In genomic region chr22:39318507-39319283, GRCh38 we compare ENCODE assay signal across 8 cellular contexts. TPM values are rescaled to one million over a fixed set of nuclear protein-coding genes. Genes with fewer than 3 reads are reported as not detected.
DNase-seq lines count a peak whose midpoint lies in the region; ATAC-seq and TF ChIP-seq lines count a peak whose summit lies in the region.

No MANE protein-coding gene starts in this region.

- peaks cover 4% of the 10 kb centered on the region; the same call in 1 of the 2 replicates for H3K27me3 Mint-ChIP-seq in WTC11 (ENCODE audit: low read depth)

- H3K4me3 ChIP-seq in GM08714 (ENCODE audit: low read length) (peak overlapping the region; percentile 93), fibroblast of the aortic adventitia (ENCODE audit: low read depth, low read length) (peak overlapping the region; percentile 90)

- peak; percentile 6 for ATAC-seq in HG03064 (IDR thresholded peaks at IDR 0.05; ENCODE audit: low read depth, unreplicated experiment)
- ATAC-seq in WTC11: no peak
- peak; percentile 3 for ATAC-seq in omental fat pad (ENCODE audit: low FRiP score)

- in situ Hi-C loops in GM13976 (cut with MboI; ENCODE audit: low sequenced_read_pairs, unreplicated experiment): loop anchor here (25.0 kb wide), 1 partner anchor 306 kb away; the partner anchor contains the start of genes APOBEC3C and APOBEC3D

- peaks cover 49% of the 10 kb centered on the region for H3K4me1 Mint-ChIP-seq in WTC11

- POLR2A ChIA-PET in WTC11 (lab: Charles Lee): interaction anchor here (0.6 to 3.1 kb wide), 18 partner anchors 8 to 614 kb away, joined by 3 to 31 read pairs (median 5); partner anchors contain the start of genes ATF4, MIEF1 and TAB1

- peaks cover 57% of the 10 kb centered on the region for H3K36me3 Mint-ChIP-seq in WTC11

- CTCF ChIA-PET in WTC11 (lab: Charles Lee): interaction anchor here (1.3 to 3.8 kb wide), 12 partner anchors 8 to 550 kb away, joined by 3 to 37 read pairs (median 9); partner anchors contain the start of genes ATF4 and TAB1

- peak overlapping the region; percentile 99 for H3K4me3 Mint-ChIP-seq in WTC11

- DNase-seq in WTC11 (ENCODE audit: low spot score) (no peak), fibroblast of the aortic adventitia (ENCODE audit: low read depth) (no peak), omental fat pad (ENCODE audit: low spot score) (no peak), NCI-H2171 (lab: John Stamatoyannopoulos, UW) (no peak), GM13976 (ENCODE audit: low spot score) (no peak), cerebellar cortex (ENCODE audit: low spot score) (no peak)

- H3K9me3 Mint-ChIP-seq in WTC11: no peaks in the 10 kb centered on the region

- TF ChIP-seq CTCF in WTC11 (IDR thresholded peaks at IDR 0.05) (no peak), fibroblast of the aortic adventitia (IDR thresholded peaks at IDR 0.05; ENCODE audit: insufficient read depth, low read length) (no peak), omental fat pad (IDR thresholded peaks at IDR 0.05) (no peak), GM13976 (IDR thresholded peaks at IDR 0.05; ENCODE audit: borderline replicate concordance, control extremely low read depth, extremely low read depth, insufficient read depth, missing control alignments) (no peak)

- peak overlapping the region; percentile 100 for H3K27ac Mint-ChIP-seq in WTC11

TF ChIP-seq in WTC11, 78 proteins besides CTCF, POLR2A, EP300 and RAD21 (continues in another document):
- TF ChIP-seq PREB (CRISPR knock-in tag; IDR thresholded peaks at IDR 0.05; ENCODE audit: borderline replicate concordance) (no peak), E2F5 (CRISPR knock-in tag; IDR thresholded peaks at IDR 0.05) (no peak), ZNF512 (CRISPR knock-in tag; IDR thresholded peaks at IDR 0.05; ENCODE audit: borderline replicate concordance) (no peak), STAT6 (CRISPR knock-in tag; conservative IDR thresholded peaks at IDR 0.05; ENCODE audit: low read depth) (no peak), ZNF532 (CRISPR knock-in tag; IDR thresholded peaks at IDR 0.05; ENCODE audit: borderline replicate concordance) (peak; percentile 27; the same call in 1 of the 2 replicates), NFATC4 (CRISPR knock-in tag; IDR thresholded peaks at IDR 0.05) (peak; percentile 86), FOXP4 (CRISPR knock-in tag; IDR thresholded peaks at IDR 0.05) (no peak), JAZF1 (CRISPR knock-in tag; IDR thresholded peaks at IDR 0.05) (no peak)

RNA-seq across cellular contexts. Expression of gene RPL3, which starts 0.7 kb away (rescaled TPM):
- total RNA-seq in WTC11 (2021) (3,009 to 3,279 TPM (median 3,249 TPM) in 3 replicates), fibroblast of the aortic adventitia (ENCODE audit: low replicate concordance) (1,848 and 3,122 TPM in 2 replicates), omental fat pad (1,000 to 10,000 TPM; 1,543 to 2,117 (median 1,973) TPM)

RNA-seq across cellular contexts. Expression of gene SYNGR1, which starts 31.1 kb away (rescaled TPM):
- total RNA-seq in WTC11 (2021): 26.5 to 35.3 TPM (median 28.7 TPM) in 3 replicates
- 3.9 and 14.2 TPM in 2 replicates for total RNA-seq in fibroblast of the aortic adventitia (ENCODE audit: low replicate concordance)
- total RNA-seq in omental fat pad: 10 to 100 TPM in 2 of 4 donors, 1 to 10 TPM in 2; 4.4 to 11.0 (median 9.9) TPM
